In genomic region chr2:202376460-202377307, GRCh38 we compare ENCODE assay signal across 8 cellular contexts. TPM values are rescaled to one million over a fixed set of nuclear protein-coding genes. Genes with fewer than 3 reads are reported as not detected.
A peak's percentile ranks its signal among the peaks of the same experiment; 100 is the strongest.
DNase-seq lines count a peak whose midpoint lies in the region; ATAC-seq and TF ChIP-seq lines count a peak whose summit lies in the region.

No MANE protein-coding gene starts in this region.

- TF ChIP-seq CTCF in fibroblast of mammary gland (conservative IDR thresholded peaks at IDR 0.05; ENCODE audit: control insufficient read depth, insufficient read depth, low read depth, low read length) (no peak), nephron (IDR thresholded peaks at IDR 0.05; ENCODE audit: unreplicated experiment in 3 of 3) (no peak)

- intact Hi-C loops in activated T-helper 2 cell treated with anti-CD3 and anti-CD28 coated beads, Interferon-gamma antibody, Interleukin-2, Interleukin-4, amounts not matched to agents 10 μg/mL and 5 μg/mL and 100 μg/mL, durations not matched to agents 14 hours and 24 hours and 36 hours (cut with micrococcal nuclease) = loop anchor here (2.0 to 10.0 kb wide), 6 partner anchors 69 to 596 kb away; partner anchors contain the start of genes ALS2, FAM117B and FZD7

- peak; percentile 19 for ATAC-seq in HG02884 (IDR thresholded peaks at IDR 0.05; ENCODE audit: unreplicated experiment)

- under 1% methylated on average over 78 of the region's 78 CpGs for WGBS in thymus

- H3K27ac Mint-ChIP-seq in activated T-helper 2 cell treated with anti-CD3 and anti-CD28 coated beads, Interferon-gamma antibody, Interleukin-2, Interleukin-4, amounts not matched to agents 10 μg/mL and 5 μg/mL and 100 μg/mL, durations not matched to agents 14 hours and 24 hours and 36 hours = peak overlapping the region; percentile 61
- peak overlapping the region; percentile 99 to 100 (median 100) for H3K27ac Mint-ChIP-seq in nephron

- H3K36me3 Mint-ChIP-seq in activated T-helper 2 cell treated with anti-CD3 and anti-CD28 coated beads, Interferon-gamma antibody, Interleukin-2, Interleukin-4, amounts not matched to agents 10 μg/mL and 5 μg/mL and 100 μg/mL, durations not matched to agents 14 hours and 24 hours and 36 hours (ENCODE audit: low read depth) = peaks cover 5% of the 10 kb centered on the region
- peaks cover 6% of the 10 kb centered on the region for H3K36me3 Mint-ChIP-seq in nephron (ENCODE audit: low read depth)

- H3K4me1 Mint-ChIP-seq in activated T-helper 2 cell treated with anti-CD3 and anti-CD28 coated beads, Interferon-gamma antibody, Interleukin-2, Interleukin-4, amounts not matched to agents 10 μg/mL and 5 μg/mL and 100 μg/mL, durations not matched to agents 14 hours and 24 hours and 36 hours (ENCODE audit: low read depth) = peaks cover 30% of the 10 kb centered on the region
- peaks cover 37% of the 10 kb centered on the region for H3K4me1 Mint-ChIP-seq in nephron

- no peaks in the 10 kb centered on the region for H3K9me3 ChIP-seq in NT2/D1 (ENCODE audit: insufficient read depth, low read length)
- no peaks in the 10 kb centered on the region for H3K9me3 ChIP-seq in thymus (ENCODE audit: control insufficient read depth)

- H3K27me3 Mint-ChIP-seq in activated T-helper 2 cell treated with anti-CD3 and anti-CD28 coated beads, Interferon-gamma antibody, Interleukin-2, Interleukin-4, amounts not matched to agents 10 μg/mL and 5 μg/mL and 100 μg/mL, durations not matched to agents 14 hours and 24 hours and 36 hours (ENCODE audit: low read depth) = peaks cover 13% of the 10 kb centered on the region
- peaks cover 4% of the 10 kb centered on the region for H3K27me3 Mint-ChIP-seq in nephron (ENCODE audit: low read depth)

- H3K4me3 ChIP-seq in NT2/D1 (ENCODE audit: insufficient read length, low read depth) (peak overlapping the region; percentile 97), fibroblast of mammary gland (ENCODE audit: control insufficient read depth, low read depth, low read length) (peak overlapping the region; percentile 94), thymus (ENCODE audit: low read length) (peak overlapping the region; percentile 90)

- H3K36me3 ChIP-seq in NT2/D1 (ENCODE audit: insufficient read depth, insufficient read length, low read length) = no peaks in the 10 kb centered on the region
- no peaks in the 10 kb centered on the region for H3K36me3 ChIP-seq in thymus (ENCODE audit: control insufficient read depth, insufficient read depth)

- H3K27me3 ChIP-seq in NT2/D1 (ENCODE audit: insufficient read depth, insufficient read length) = no peaks in the 10 kb centered on the region
- peaks cover 9% of the 10 kb centered on the region for H3K27me3 ChIP-seq in thymus (ENCODE audit: control insufficient read depth, insufficient read depth)

- peak overlapping the region; percentile 85 for H3K27ac ChIP-seq in thymus (ENCODE audit: low read depth)

- peak overlapping the region; percentile 96 for H3K4me3 Mint-ChIP-seq in activated T-helper 2 cell treated with anti-CD3 and anti-CD28 coated beads, Interferon-gamma antibody, Interleukin-2, Interleukin-4, amounts not matched to agents 10 μg/mL and 5 μg/mL and 100 μg/mL, durations not matched to agents 14 hours and 24 hours and 36 hours (ENCODE audit: low read depth)
- H3K4me3 Mint-ChIP-seq in nephron = peak overlapping the region; percentile 98 to 100 (median 100)

- DNase-seq in NCI-H2171 treated with DMSO at 0.1 percent for 48 hours (lab: John Stamatoyannopoulos, UW) (peak; percentile 77), NCI-H2171 (lab: John Stamatoyannopoulos, UW) (no peak), NT2/D1 (ENCODE audit: low read depth, low spot score) (no peak), fibroblast of mammary gland (ENCODE audit: low read depth) (peak; percentile 44)
- no peak for DNase-seq in activated T-helper 2 cell treated with anti-CD3 and anti-CD28 coated beads, Interferon-gamma antibody, Interleukin-2, Interleukin-4, amounts not matched to agents 10 μg/mL and 5 μg/mL and 100 μg/mL, durations not matched to agents 14 hours and 24 hours and 36 hours (ENCODE audit: low spot score)

- H3K4me1 ChIP-seq in NT2/D1 (ENCODE audit: insufficient read depth, insufficient read length) = peaks cover 3% of the 10 kb centered on the region
- peaks cover 7% of the 10 kb centered on the region for H3K4me1 ChIP-seq in thymus (ENCODE audit: control insufficient read depth, insufficient read depth, low read length)

- no peaks in the 10 kb centered on the region for H3K9me3 Mint-ChIP-seq in activated T-helper 2 cell treated with anti-CD3 and anti-CD28 coated beads, Interferon-gamma antibody, Interleukin-2, Interleukin-4, amounts not matched to agents 10 μg/mL and 5 μg/mL and 100 μg/mL, durations not matched to agents 14 hours and 24 hours and 36 hours
- H3K9me3 Mint-ChIP-seq in nephron = no peaks in the 10 kb centered on the region

- H3K9ac ChIP-seq in NT2/D1 (ENCODE audit: insufficient read length, low read depth) = peak overlapping the region; percentile 98

RNA-seq across cellular contexts. Expression of gene BMPR2, which starts 0.6 kb away (rescaled TPM):
- 10.0 and 11.3 TPM in 2 replicates for total RNA-seq in activated T-helper 2 cell treated with anti-CD3 and anti-CD28 coated beads, Interferon-gamma antibody, Interleukin-2, Interleukin-4, amounts not matched to agents 10 μg/mL and 5 μg/mL and 100 μg/mL, durations not matched to agents 14 hours and 24 hours and 36 hours
- polyA plus RNA-seq in thymus = 11.0 TPM

Comparison
In these comparisons a context has a peak if more than half of its experiments do, and no peak if none do; other contexts are left out.
1. DNase-seq: peak in NCI-H2171 treated with DMSO at 0.1 percent for 48 hours (single experiment) and fibroblast of mammary gland (single experiment); none in NCI-H2171 (single experiment), NT2/D1 (single experiment) and activated T-helper 2 cell treated with anti-CD3 and anti-CD28 coated beads, Interferon-gamma antibody, Interleukin-2, Interleukin-4, amounts not matched to agents 10 μg/mL and 5 μg/mL and 100 μg/mL, durations not matched to agents 14 hours and 24 hours and 36 hours (single experiment).
2. Peak in every context shown above with its lines, with median percentiles within 50 percentile points of each other: H3K4me3 ChIP-seq.